ENCODE assay signal across 15 cellular contexts in the genomic region with DNA sequence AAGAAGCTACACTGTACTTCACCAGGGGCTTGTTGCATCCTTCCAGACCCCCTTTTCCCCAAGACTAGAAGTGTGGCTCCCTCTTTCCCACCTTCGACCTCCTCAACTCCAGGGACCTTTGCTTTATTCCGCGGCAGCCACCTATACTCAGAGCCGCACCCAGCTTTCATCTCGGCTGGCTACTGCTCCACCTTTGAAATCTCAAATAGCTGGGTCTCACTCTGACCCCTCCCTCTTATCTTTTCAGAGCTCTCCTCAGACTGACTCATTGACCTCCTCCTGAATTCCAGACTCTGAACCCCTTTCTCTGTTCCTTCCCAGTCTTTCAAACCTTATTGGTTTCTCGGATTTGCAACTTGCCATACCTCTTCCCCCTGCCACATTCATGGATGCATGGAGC.
"Had no signal": no experiment of that assay in that cellular context is flagged by ENCODE, and none has a peak within 500 bp of the region (broad histone marks: within the 10 kb centered on the region; RNA-seq: fewer than 3 reads in every experiment).

No MANE protein-coding gene starts in this region.

- H3K4me2 ChIP-seq: neural progenitor cell had no signal

- H3K36me3 ChIP-seq: heart left ventricle, neural progenitor cell, vagina had no signal

- ATAC-seq: activated naive CD4-positive, alpha-beta T cell treated with anti-CD3 and anti-CD28 coated beads, Interleukin-2, amount 50 U/mL, for 72 hours; activated T-cell treated with anti-CD3 and anti-CD28 coated beads, Interleukin-2, amount 50 U/mL, for 4 hours; heart left ventricle had no signal

- H3K9me3 ChIP-seq: heart left ventricle, vagina had no signal

- H3K9ac ChIP-seq: neural progenitor cell, parathyroid adenoma had no signal

- H3K79me2 ChIP-seq: parathyroid adenoma had no signal

- H3K4me3 Mint-ChIP-seq: activated CD4-positive, alpha-beta memory T cell treated with anti-CD3 and anti-CD28 coated beads for 36 hours; activated T-cell treated with anti-CD3 and anti-CD28 coated beads, Interleukin-2, amount 50 U/mL, for 4 hours; neural progenitor cell had no signal

- H3K27ac ChIP-seq: dorsolateral prefrontal cortex, heart left ventricle, neural progenitor cell, parathyroid adenoma, vagina had no signal

- DNase-seq: activated CD4-positive, alpha-beta memory T cell treated with anti-CD3 and anti-CD28 coated beads for 36 hours; activated CD4-positive, alpha-beta T cell treated with anti-CD3 and anti-CD28 coated beads for 1 hour; activated effector memory CD4-positive, alpha-beta T cell treated with anti-CD3 and anti-CD28 coated beads, Interleukin-2, amount 50 U/mL, for 16 hours; activated T-cell treated with anti-CD3 and anti-CD28 coated beads, Interleukin-2, amount 50 U/mL, for 4 hours; amniotic stem cell; dorsolateral prefrontal cortex; foreskin melanocyte; heart left ventricle; islet precursor cell; mesendoderm; stimulated activated CD4-positive, alpha-beta T cell treated with anti-CD3 and anti-CD28 coated beads, Interleukin-4, amount 100 ng/mL, for 4 hours had no signal

- H3K36me3 Mint-ChIP-seq: activated naive CD4-positive, alpha-beta T cell treated with anti-CD3 and anti-CD28 coated beads, Interleukin-2, amount 50 U/mL, for 72 hours; neural progenitor cell had no signal

- H3K27ac Mint-ChIP-seq: activated CD4-positive, alpha-beta memory T cell treated with anti-CD3 and anti-CD28 coated beads for 36 hours; activated naive CD4-positive, alpha-beta T cell treated with anti-CD3 and anti-CD28 coated beads, Interleukin-2, amount 50 U/mL, for 72 hours; neural progenitor cell had no signal

- H3K4me3 ChIP-seq: dorsolateral prefrontal cortex, heart left ventricle, neural progenitor cell, vagina had no signal

- H2AFZ ChIP-seq: neural progenitor cell, parathyroid adenoma had no signal

- H3K4me1 Mint-ChIP-seq: neural progenitor cell had no signal

- H3K9me3 Mint-ChIP-seq: activated CD4-positive, alpha-beta memory T cell treated with anti-CD3 and anti-CD28 coated beads for 36 hours; activated T-cell treated with anti-CD3 and anti-CD28 coated beads, Interleukin-2, amount 50 U/mL, for 4 hours; neural progenitor cell had no signal

- H3K27me3 ChIP-seq: dorsolateral prefrontal cortex, heart left ventricle, neural progenitor cell, vagina had no signal
